ENCODE assay signal across 1 cellular context in genomic region chr15:79881254-79881653, GRCh38.
A peak's percentile ranks its signal among the peaks of the same experiment; 100 is the strongest.
TF ChIP-seq lines count a peak whose summit lies in the region.

No MANE protein-coding gene starts in this region.

TF ChIP-seq in K562, 482 proteins besides CTCF, POLR2A, EP300 and RAD21 (continued from another document):
- TF ChIP-seq ZNF592 (IDR thresholded peaks at IDR 0.05) (0 out of 2 replicates have a peak, but pooled peaks have one; percentile 26), NCOR1 (IDR thresholded peaks at IDR 0.05) (peak; percentile 51; the same call in 1 of the 2 replicates), CBFA2T2 (conservative IDR thresholded peaks at IDR 0.05) (peak; percentile 39), THRAP3 (IDR thresholded peaks at IDR 0.05; ENCODE audit: borderline replicate concordance) (no peak), PRDM10 (IDR thresholded peaks at IDR 0.05; ENCODE audit: partially characterized antibody) (peak; percentile 39), HDAC2 (IDR thresholded peaks at IDR 0.05) (peak; percentile 45; the same call in 1 of the 2 replicates), IRF2 (CRISPR knock-in tag; IDR thresholded peaks at IDR 0.05) (no peak), RFX1 (IDR thresholded peaks at IDR 0.05) (0 out of 2 replicates have a peak, but pooled peaks have one; percentile 29), TAL1 (IDR thresholded peaks at IDR 0.05) (peak; percentile 54; the same call in 1 of the 2 replicates), MEIS2 (IDR thresholded peaks at IDR 0.05; ENCODE audit: partially characterized antibody) (peak; percentile 85), PKNOX1 (IDR thresholded peaks at IDR 0.05) (peak; percentile 76), NFIC (IDR thresholded peaks at IDR 0.05) (peak; percentile 92), TCF3 (CRISPR knock-in tag; IDR thresholded peaks at IDR 0.05) (peak; percentile 74), E2F1 (CRISPR knock-in tag; IDR thresholded peaks at IDR 0.05) (no peak), RCOR1 (IDR thresholded peaks at IDR 0.05; ENCODE audit: borderline replicate concordance in 1 of 2, low read depth in 2 of 2, low read length in 2 of 2) (peak; percentile 15 to 59; a peak in 1 of 4 replicates), ZNF217 (CRISPR knock-in tag; IDR thresholded peaks at IDR 0.05) (no peak), CREB3 (tag; conservative IDR thresholded peaks at IDR 0.05; ENCODE audit: low read depth) (no peak), ZSCAN29 (IDR thresholded peaks at IDR 0.05) (no peak), ARID1B (IDR thresholded peaks at IDR 0.05) (peak; percentile 81), KDM1A (IDR thresholded peaks at IDR 0.05) (peak; percentile 78 to 79), POLR2B (IDR thresholded peaks at IDR 0.05; ENCODE audit: low read depth, partially characterized antibody) (no peak), ETV1 (tag; conservative IDR thresholded peaks at IDR 0.05; ENCODE audit: low read depth) (peak; percentile 45; the same call in 1 of the 2 replicates), STAT5A (IDR thresholded peaks at IDR 0.05; ENCODE audit: borderline replicate concordance, low read length) (peak; percentile 53; the same call in 1 of the 2 replicates), PBX2 (CRISPR knock-in tag; IDR thresholded peaks at IDR 0.05; ENCODE audit: low read depth) (no peak), PBX2 (tag; conservative IDR thresholded peaks at IDR 0.05; ENCODE audit: low read depth) (peak; percentile 49; the same call in 1 of the 2 replicates), SOX6 (IDR thresholded peaks at IDR 0.05) (no peak), ZNF384 (IDR thresholded peaks at IDR 0.05; ENCODE audit: low read depth, low read length) (0 out of 2 replicates have a peak, but pooled peaks have one; percentile 6), HDAC1 (IDR thresholded peaks at IDR 0.05) (peak in 1 of 2 experiments; percentile 46; a peak in 1 of 4 replicates), SMC3 (conservative IDR thresholded peaks at IDR 0.05; ENCODE audit: insufficient read depth, low read depth, low read length) (no peak), LARP7 (IDR thresholded peaks at IDR 0.05) (no peak), CHD1 (IDR thresholded peaks at IDR 0.05; ENCODE audit: low read length) (no peak), CBFA2T3 (IDR thresholded peaks at IDR 0.05) (peak; percentile 76), MNT (conservative IDR thresholded peaks at IDR 0.05) (0 out of 4 replicates have a peak, but pooled peaks of 1 of the 2 experiments have one; percentile 15), TEAD4 (IDR thresholded peaks at IDR 0.05; ENCODE audit: low read length) (peak; percentile 51; the same call in 1 of the 2 replicates), TEAD4 (CRISPR knock-in tag; IDR thresholded peaks at IDR 0.05; ENCODE audit: borderline replicate concordance) (no peak), DPF2 (IDR thresholded peaks at IDR 0.05) (0 out of 2 replicates have a peak, but pooled peaks have one; percentile 38), ZNF449 (CRISPR knock-in tag; IDR thresholded peaks at IDR 0.05) (no peak)
